Comparison of ENCODE assay signal across 13 cellular contexts in the genomic region with DNA sequence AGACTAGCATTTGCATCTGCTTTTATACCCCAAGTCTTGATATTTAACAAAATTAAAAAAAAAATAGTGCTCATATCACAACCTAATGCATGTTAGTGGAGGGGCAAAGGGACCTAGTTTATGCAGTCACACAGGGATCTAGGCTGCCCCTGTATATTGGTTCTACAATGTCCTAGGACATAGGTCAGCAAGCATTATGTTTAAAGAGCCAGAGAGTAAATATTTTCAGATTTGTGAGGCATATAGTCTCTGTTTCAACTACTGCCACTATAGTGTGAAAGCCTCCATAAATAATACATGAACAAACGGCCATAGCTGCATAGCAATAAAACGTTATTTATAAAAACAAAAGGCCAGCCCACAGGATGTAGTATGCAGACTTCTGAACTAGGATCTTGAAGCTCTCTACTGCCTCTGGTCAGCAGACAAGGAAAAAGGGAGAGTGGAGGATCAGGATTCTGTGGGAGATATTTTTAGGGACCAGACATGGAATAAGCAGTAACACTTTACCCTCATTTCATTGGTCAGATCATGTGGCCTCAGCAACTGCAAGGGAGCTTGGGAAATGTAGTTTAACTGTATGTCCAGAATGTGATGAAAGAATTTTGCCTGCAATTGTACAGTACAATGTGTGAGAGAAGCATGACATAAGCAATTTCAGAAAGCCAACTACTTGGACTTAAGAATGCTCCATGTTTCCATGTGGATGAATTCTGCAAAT.
DNase-seq lines count a peak whose midpoint lies in the region; ATAC-seq and TF ChIP-seq lines count a peak whose summit lies in the region.
"Had no signal": no experiment of that assay in that cellular context is flagged by ENCODE, and none has a peak within 500 bp of the region (broad histone marks: within the 10 kb centered on the region; RNA-seq: fewer than 3 reads in every experiment).

No MANE protein-coding gene starts in this region.

- H3K4me3 Mint-ChIP-seq in WTC11 (no peak overlapping the region), neural crest cell (peak overlapping the region; percentile 36)
- H3K4me3 Mint-ChIP-seq: activated CD4-positive, alpha-beta T cell treated with anti-CD3 and anti-CD28 coated beads for 36 hours; HFFc6 had no signal

- no peak for TF ChIP-seq CTCF in WTC11 (IDR thresholded peaks at IDR 0.05)
- TF ChIP-seq CTCF in neural crest cell (conservative IDR thresholded peaks at IDR 0.05) = no peak

- no peaks in the 10 kb centered on the region; the same call in 1 of the 2 replicates for H3K27me3 Mint-ChIP-seq in WTC11 (ENCODE audit: low read depth)
- no peaks in the 10 kb centered on the region for H3K27me3 Mint-ChIP-seq in neural crest cell (ENCODE audit: low read depth)
- H3K27me3 Mint-ChIP-seq: activated CD4-positive, alpha-beta T cell treated with anti-CD3 and anti-CD28 coated beads for 36 hours had no signal

- ATAC-seq in WTC11 (peak; percentile 52), GM19467 (IDR thresholded peaks at IDR 0.05; ENCODE audit: unreplicated experiment) (no peak), HG02642 (IDR thresholded peaks at IDR 0.05; ENCODE audit: poor library complexity, unreplicated experiment) (no peak)
- ATAC-seq: activated CD4-positive, alpha-beta T cell treated with anti-CD3 and anti-CD28 coated beads for 36 hours had no signal

- CTCF ChIA-PET in WTC11 (lab: Charles Lee) = no interaction called here

- POLR2A ChIA-PET in WTC11 (lab: Charles Lee) = interaction anchor here (0.5 kb wide), 1 partner anchor 567 kb away, joined by 3 read pairs; no protein-coding TSS in a partner anchor

- H3K4me1 Mint-ChIP-seq in WTC11 (peaks cover 81% of the 10 kb centered on the region), neural crest cell (peaks cover 9% of the 10 kb centered on the region)
- H3K4me1 Mint-ChIP-seq: activated CD4-positive, alpha-beta T cell treated with anti-CD3 and anti-CD28 coated beads for 36 hours had no signal

- H3K36me3 Mint-ChIP-seq in WTC11 = no peaks in the 10 kb centered on the region
- H3K36me3 Mint-ChIP-seq in neural crest cell (ENCODE audit: low read depth) = no peaks in the 10 kb centered on the region

- H3K9me3 Mint-ChIP-seq in WTC11 = no peaks in the 10 kb centered on the region
- H3K9me3 Mint-ChIP-seq in neural crest cell = no peaks in the 10 kb centered on the region

- H3K27ac Mint-ChIP-seq in WTC11 (peak overlapping the region; percentile 44; the same call in 1 of the 2 replicates), neural crest cell (ENCODE audit: unreplicated experiment) (no peak overlapping the region)
- H3K27ac Mint-ChIP-seq: activated CD4-positive, alpha-beta T cell treated with anti-CD3 and anti-CD28 coated beads for 36 hours; HFFc6 had no signal

- peak in 2 of 3 experiments; percentile 18 to 23 for DNase-seq in NCI-H1417 (lab: John Stamatoyannopoulos, UW)
- no peak for DNase-seq in NCI-H1417 treated with DMSO at 0.1 percent for 48 hours (lab: John Stamatoyannopoulos, UW)
- DNase-seq in HuH-7 (ENCODE audit: low spot score) = peak; percentile 32
- no peak for DNase-seq in WTC11 (ENCODE audit: low spot score)
- DNase-seq in neural crest cell (ENCODE audit: low read depth, low spot score) = no peak
- DNase-seq in NCI-H345 (lab: John Stamatoyannopoulos, UW) = no peak
- DNase-seq: activated CD4-positive, alpha-beta T cell treated with anti-CD3 and anti-CD28 coated beads for 36 hours; HFFc6; KG1; NCI-H2227 treated with DMSO at 0.1 percent for 48 hours; upper lobe of left lung had no signal

TF ChIP-seq in WTC11, 78 proteins besides CTCF, POLR2A, EP300 and RAD21:
- TF ChIP-seq, protein P1, sequence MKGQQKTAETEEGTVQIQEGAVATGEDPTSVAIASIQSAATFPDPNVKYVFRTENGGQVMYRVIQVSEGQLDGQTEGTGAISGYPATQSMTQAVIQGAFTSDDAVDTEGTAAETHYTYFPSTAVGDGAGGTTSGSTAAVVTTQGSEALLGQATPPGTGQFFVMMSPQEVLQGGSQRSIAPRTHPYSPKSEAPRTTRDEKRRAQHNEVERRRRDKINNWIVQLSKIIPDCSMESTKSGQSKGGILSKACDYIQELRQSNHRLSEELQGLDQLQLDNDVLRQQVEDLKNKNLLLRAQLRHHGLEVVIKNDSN (CRISPR knock-in tag; IDR thresholded peaks at IDR 0.05) = peak; percentile 84
- TF ChIP-seq, protein P2, sequence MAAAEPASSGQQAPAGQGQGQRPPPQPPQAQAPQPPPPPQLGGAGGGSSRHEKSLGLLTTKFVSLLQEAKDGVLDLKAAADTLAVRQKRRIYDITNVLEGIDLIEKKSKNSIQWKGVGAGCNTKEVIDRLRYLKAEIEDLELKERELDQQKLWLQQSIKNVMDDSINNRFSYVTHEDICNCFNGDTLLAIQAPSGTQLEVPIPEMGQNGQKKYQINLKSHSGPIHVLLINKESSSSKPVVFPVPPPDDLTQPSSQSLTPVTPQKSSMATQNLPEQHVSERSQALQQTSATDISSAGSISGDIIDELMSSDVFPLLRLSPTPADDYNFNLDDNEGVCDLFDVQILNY (CRISPR knock-in tag; IDR thresholded peaks at IDR 0.05) = no peak
- TF ChIP-seq SOX15 (CRISPR knock-in tag; IDR thresholded peaks at IDR 0.05) = no peak
- TF ChIP-seq, protein P3, sequence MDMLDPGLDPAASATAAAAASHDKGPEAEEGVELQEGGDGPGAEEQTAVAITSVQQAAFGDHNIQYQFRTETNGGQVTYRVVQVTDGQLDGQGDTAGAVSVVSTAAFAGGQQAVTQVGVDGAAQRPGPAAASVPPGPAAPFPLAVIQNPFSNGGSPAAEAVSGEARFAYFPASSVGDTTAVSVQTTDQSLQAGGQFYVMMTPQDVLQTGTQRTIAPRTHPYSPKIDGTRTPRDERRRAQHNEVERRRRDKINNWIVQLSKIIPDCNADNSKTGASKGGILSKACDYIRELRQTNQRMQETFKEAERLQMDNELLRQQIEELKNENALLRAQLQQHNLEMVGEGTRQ (CRISPR knock-in tag; IDR thresholded peaks at IDR 0.05) = peak; percentile 88
- TF ChIP-seq GABPB1 (CRISPR knock-in tag; IDR thresholded peaks at IDR 0.05) = peak; percentile 97
- no peak for TF ChIP-seq GRHL2 (CRISPR knock-in tag; IDR thresholded peaks at IDR 0.05; ENCODE audit: insufficient replicate concordance, severe bottlenecking)
TF ChIP-seq in WTC11: peak in this region for 3.

Comparison
In these comparisons a context has a peak if more than half of its experiments do, and no peak if none do; other contexts are left out.
1. DNase-seq: peak in NCI-H1417 (2 of 3) and HuH-7 (single experiment); none in NCI-H1417 treated with DMSO at 0.1 percent for 48 hours (single experiment), WTC11 (single experiment), neural crest cell (single experiment) and NCI-H345 (single experiment).